In genomic region chr1:207404849-207405525, GRCh38 we compare ENCODE assay signal across 10 cellular contexts. TPM values are rescaled to one million over a fixed set of nuclear protein-coding genes. Genes with fewer than 3 reads are reported as not detected.
DNase-seq lines count a peak whose midpoint lies in the region; ATAC-seq, FAIRE-seq and TF ChIP-seq lines count a peak whose summit lies in the region.
"Had no signal": no experiment of that assay in that cellular context is flagged by ENCODE, and none has a peak within 500 bp of the region (broad histone marks: within the 10 kb centered on the region; RNA-seq: fewer than 3 reads in every experiment).

No MANE protein-coding gene starts in this region.

- H3K4me1 Mint-ChIP-seq in activated T-cell treated with anti-CD3 and anti-CD28 coated beads, Interleukin-2, amount 50 U/mL, for 4 hours (ENCODE audit: low read depth), result no peaks in the 10 kb centered on the region
- H3K4me1 Mint-ChIP-seq: CD8-positive, alpha-beta memory T cell had no signal

- TF ChIP-seq POLR2A in tibial nerve (IDR thresholded peaks at IDR 0.05), result no peak

- ATAC-seq in activated T-cell treated with anti-CD3 and anti-CD28 coated beads, Interleukin-2, amount 50 U/mL, for 4 hours, result peak; percentile 80 to 82

- H3K27ac ChIP-seq in tibial nerve, result no peak overlapping the region

- H3K36me3 Mint-ChIP-seq in activated T-cell treated with anti-CD3 and anti-CD28 coated beads, Interleukin-2, amount 50 U/mL, for 4 hours (ENCODE audit: insufficient read depth), result no peaks in the 10 kb centered on the region
- H3K36me3 Mint-ChIP-seq: CD8-positive, alpha-beta memory T cell had no signal

- TF ChIP-seq CTCF in bronchial epithelial cell (IDR thresholded peaks at IDR 0.05; ENCODE audit: insufficient read depth, low read length, severe bottlenecking) (peak; percentile 63), tibial nerve (IDR thresholded peaks at IDR 0.05) (peak; percentile 62 to 80 (median 62))

- no peak overlapping the region for H3K4me3 Mint-ChIP-seq in activated T-cell treated with anti-CD3 and anti-CD28 coated beads, Interleukin-2, amount 50 U/mL, for 4 hours
- H3K4me3 Mint-ChIP-seq: CD8-positive, alpha-beta memory T cell; stimulated activated naive CD8-positive, alpha-beta T cell treated with anti-CD3 and anti-CD28 coated beads, Interleukin-15, Interleukin-2, amounts not matched to agents 100 ng/mL and 50 ng/mL, for 24 hours had no signal

- H3K27me3 Mint-ChIP-seq in activated T-cell treated with anti-CD3 and anti-CD28 coated beads, Interleukin-2, amount 50 U/mL, for 4 hours (ENCODE audit: low read depth), result no peaks in the 10 kb centered on the region

- 80 to 81% methylated on average over 6 of the region's 6 CpGs for WGBS in tibial nerve, 2 donors

- no peaks in the 10 kb centered on the region for H3K27me3 ChIP-seq in bronchial epithelial cell (ENCODE audit: control insufficient read depth, insufficient read depth, low read length)
- H3K27me3 ChIP-seq in tibial nerve, result no peaks in the 10 kb centered on the region

- H3K36me3 ChIP-seq in bronchial epithelial cell (ENCODE audit: control insufficient read depth, insufficient read depth, low read length) (no peaks in the 10 kb centered on the region), tibial nerve (no peaks in the 10 kb centered on the region)

- no peak for DNase-seq in activated T-cell treated with anti-CD3 and anti-CD28 coated beads, Interleukin-2, amount 50 U/mL, for 4 hours
- DNase-seq in activated T-cell treated with anti-CD3 and anti-CD28 coated beads for 4 hours (no peak), HuH-7 (ENCODE audit: low spot score) (peak; percentile 62), NOMO-1 treated with DMSO at 0.1 percent for 48 hours (lab: John Stamatoyannopoulos, UW; ENCODE audit: unreplicated experiment) (peak; percentile 80), bronchial epithelial cell (ENCODE audit: low read depth) (peak; percentile 71), kidney tubule cell (ENCODE audit: low spot score) (peak; percentile 73), tibial nerve (ENCODE audit: low spot score in 2 of 2) (no peak)
- no peak for DNase-seq in activated CD4-positive, alpha-beta T cell treated with anti-CD3 and anti-CD28 coated beads for 4 hours

- FAIRE-seq in bronchial epithelial cell (lab: Jason Lieb, UNC), result no peak

- no peaks in the 10 kb centered on the region for H3K9me3 ChIP-seq in tibial nerve

- TF ChIP-seq EP300 in tibial nerve (IDR thresholded peaks at IDR 0.05), result no peak

- no peak overlapping the region for H3K4me3 ChIP-seq in bronchial epithelial cell (ENCODE audit: low read depth, low read length)
- no peak overlapping the region for H3K4me3 ChIP-seq in tibial nerve

- no peaks in the 10 kb centered on the region for H3K9me3 Mint-ChIP-seq in activated T-cell treated with anti-CD3 and anti-CD28 coated beads, Interleukin-2, amount 50 U/mL, for 4 hours
- H3K9me3 Mint-ChIP-seq: CD8-positive, alpha-beta memory T cell had no signal

- H3K4me1 ChIP-seq in tibial nerve, result peaks cover 0 to 8% (median 0%) of the 10 kb centered on the region in 4 donors

RNA-seq across cellular contexts. Expression of gene CR2, which starts 49.1 kb away (rescaled TPM):
- total RNA-seq in activated T-cell treated with anti-CD3 and anti-CD28 coated beads, Interleukin-2, amount 50 U/mL, for 4 hours, result 1 to 10 TPM in 2 of 3 donors, under 1 TPM in 1; 0.43 to 1.1 (median 1.1) TPM
- total RNA-seq in bronchial epithelial cell, result not detected in 2 replicates
- total RNA-seq in tibial nerve, result not detected

Comparison
In these comparisons a context has a peak if more than half of its experiments do, and no peak if none do; other contexts are left out.
1. DNase-seq: peak in HuH-7 (single experiment), NOMO-1 treated with DMSO at 0.1 percent for 48 hours (single experiment), bronchial epithelial cell (single experiment) and kidney tubule cell (single experiment); none in activated T-cell treated with anti-CD3 and anti-CD28 coated beads, Interleukin-2, amount 50 U/mL, for 4 hours (single experiment), activated T-cell treated with anti-CD3 and anti-CD28 coated beads for 4 hours (single experiment), tibial nerve (0 of 2) and activated CD4-positive, alpha-beta T cell treated with anti-CD3 and anti-CD28 coated beads for 4 hours (0 of 2).